34 cellular contexts compared by ENCODE assay signal in genomic region chr5:53980061-53980460, GRCh38.
"Had no signal": no experiment of that assay in that cellular context is flagged by ENCODE, and none has a peak within 500 bp of the region (broad histone marks: within the 10 kb centered on the region; RNA-seq: fewer than 3 reads in every experiment).

No MANE protein-coding gene starts in this region.

- DNase-seq: Karpas-422, Kasumi-1, MG63, MM.1S, MV-4-11, NCI-H1048, NCI-H1092, NCI-H1092 treated with DMSO at 0.1 percent for 48 hours, NCI-H1105, NCI-H1105 treated with DMSO at 0.1 percent for 48 hours, NCI-H1417, NCI-H1417 treated with DMSO at 0.1 percent for 48 hours, NCI-H1436, NCI-H1436 treated with DMSO at 0.1 percent for 48 hours, NCI-H146, NCI-H1694, NCI-H1694 treated with DMSO at 0.1 percent for 48 hours, NCI-H187, NCI-H187 treated with DMSO at 0.1 percent for 48 hours, NCI-H1930, NCI-H2029, NCI-H2029 treated with DMSO at 0.1 percent for 48 hours, NCI-H2081, NCI-H2081 treated with DMSO at 0.1 percent for 48 hours, NCI-H2107, NCI-H2171, NCI-H2171 treated with DMSO at 0.1 percent for 48 hours, NCI-H2227 treated with DMSO at 0.1 percent for 48 hours, NCI-H226, NCI-H345, NCI-H446, NCI-H446 treated with DMSO at 0.1 percent for 48 hours, NCI-H510A had no signal

- H3K36me3 ChIP-seq: MG63 had no signal

- H3K9ac ChIP-seq: KMS-11 had no signal

- H3K4me3 ChIP-seq: MG63 had no signal

- H3K27me3 ChIP-seq: MG63 had no signal

- H3K4me2 ChIP-seq: KMS-11 had no signal

- H3K27ac ChIP-seq: KMS-11 had no signal
